ENCODE assay signal across 8 cellular contexts in genomic region chr11:36510567-36511020, GRCh38. TPM values are rescaled to one million over a fixed set of nuclear protein-coding genes. Genes with fewer than 3 reads are reported as not detected.
DNase-seq lines count a peak whose midpoint lies in the region; ATAC-seq and TF ChIP-seq lines count a peak whose summit lies in the region.

No MANE protein-coding gene starts in this region.

- H3K36me3 Mint-ChIP-seq in T-helper 1 cell treated with Interleukin-12 subunit alpha and Interleukin-12 subunit beta and Interleukin-4 antibody, amounts not matched to agents 30 μg/mL and 1 μg/mL, for 36 hours (ENCODE audit: low read depth): peaks cover 2% of the 10 kb centered on the region

- peak overlapping the region; percentile 78 for H3K4me2 ChIP-seq in mammary epithelial cell (ENCODE audit: insufficient read depth, low read depth, low read length)

- in situ Hi-C loops in mammary epithelial cell (cut with MboI; ENCODE audit: low sequenced_read_pairs in 2 of 2): no loop called here

- H3K36me3 ChIP-seq in HUES64 (ENCODE audit: insufficient read depth, low read length) (no peaks in the 10 kb centered on the region), mammary epithelial cell (ENCODE audit: insufficient read depth, low read length) (no peaks in the 10 kb centered on the region), urinary bladder (ENCODE audit: insufficient read depth) (no peaks in the 10 kb centered on the region)

- peaks cover 4% of the 10 kb centered on the region for H3K9me3 Mint-ChIP-seq in T-helper 1 cell treated with Interleukin-12 subunit alpha and Interleukin-12 subunit beta and Interleukin-4 antibody, amounts not matched to agents 30 μg/mL and 1 μg/mL, for 36 hours

- peak overlapping the region; percentile 99 for H3K4me3 Mint-ChIP-seq in T-helper 1 cell treated with Interleukin-12 subunit alpha and Interleukin-12 subunit beta and Interleukin-4 antibody, amounts not matched to agents 30 μg/mL and 1 μg/mL, for 36 hours

- no peak overlapping the region for H3K27ac Mint-ChIP-seq in T-helper 1 cell treated with Interleukin-12 subunit alpha and Interleukin-12 subunit beta and Interleukin-4 antibody, amounts not matched to agents 30 μg/mL and 1 μg/mL, for 36 hours

- no peak for ATAC-seq in HG03469 (IDR thresholded peaks at IDR 0.05; ENCODE audit: unreplicated experiment)

- H3K27me3 ChIP-seq in HUES64 (ENCODE audit: insufficient read depth, low read length) (peaks cover 5% of the 10 kb centered on the region), mammary epithelial cell (ENCODE audit: insufficient read depth, low read length) (no peaks in the 10 kb centered on the region)

- H3K9me3 ChIP-seq in HUES64 (ENCODE audit: insufficient read depth, low read depth, low read length) (peaks cover 2% of the 10 kb centered on the region; the same call in 1 of the 2 replicates), mammary epithelial cell (replicated peaks; ENCODE audit: insufficient read depth, low read length) (peaks cover 8% of the 10 kb centered on the region)

- intact Hi-C loops in mammary epithelial cell (cut with micrococcal nuclease) (loop anchor here (5.0 kb wide), 1 partner anchor 237 kb away; no protein-coding TSS in a partner anchor), lower leg skin (cut with DNase I; ENCODE audit: low total_unique reads) (no loop called here)

- TF ChIP-seq POLR2A in lower leg skin (IDR thresholded peaks at IDR 0.05) (no peak), erythroblast (IDR thresholded peaks at IDR 0.05; ENCODE audit: low read length) (no peak)

- peaks cover 11% of the 10 kb centered on the region; the same call in 1 of the 2 replicates for H3K4me1 ChIP-seq in HUES64 (ENCODE audit: insufficient read depth, low read length)
- H3K4me1 ChIP-seq in mammary epithelial cell (ENCODE audit: insufficient read depth, low read length): peaks cover 11% of the 10 kb centered on the region
- no peaks in the 10 kb centered on the region for H3K4me1 ChIP-seq in urinary bladder (ENCODE audit: insufficient read depth)

- DNase-seq in T-helper 1 cell (no peak), mammary epithelial cell (peak; percentile 67), lower leg skin (ENCODE audit: low spot score in 2 of 2) (no peak), erythroblast (lab: John Stamatoyannopoulos, UW) (no peak)

- TF ChIP-seq CTCF in mammary epithelial cell (conservative IDR thresholded peaks at IDR 0.05 in 1 of 2, IDR thresholded peaks at IDR 0.05 in 1 of 2; ENCODE audit: extremely low read depth in 1 of 2, insufficient read depth in 1 of 2, low read depth in 1 of 2, low read length in 2 of 2) (no peak), lower leg skin (IDR thresholded peaks at IDR 0.05) (no peak)

- H3K27me3 Mint-ChIP-seq in T-helper 1 cell treated with Interleukin-12 subunit alpha and Interleukin-12 subunit beta and Interleukin-4 antibody, amounts not matched to agents 30 μg/mL and 1 μg/mL, for 36 hours (ENCODE audit: low read depth): peaks cover 9% of the 10 kb centered on the region

- H2AFZ ChIP-seq in mammary epithelial cell (ENCODE audit: low read depth, low read length): peak overlapping the region; percentile 98

- WGBS in HUES64: 45% methylated on average over 11 of the region's 11 CpGs
- WGBS in mammary epithelial cell (ENCODE audit: low coverage, missing lambda C conversion rate): 6% methylated on average over 9 of the region's 11 CpGs
- WGBS in lower leg skin, 2 donors: 5 to 8% methylated on average over 11 of the region's 11 CpGs
- 13% methylated on average over 11 of the region's 11 CpGs for WGBS in urinary bladder

- H3K27ac ChIP-seq in HUES64 (ENCODE audit: low read depth, low read length): no peak overlapping the region
- peak overlapping the region; percentile 79 for H3K27ac ChIP-seq in mammary epithelial cell (ENCODE audit: insufficient read depth, low read depth, low read length)
- peak overlapping the region; percentile 87 for H3K27ac ChIP-seq in urinary bladder (ENCODE audit: low read depth)

- dilution Hi-C loops in mammary epithelial cell (cut with HindIII; ENCODE audit: low sequenced_read_pairs): no loop called here

- TSS peak; percentile 62 for BruUV-seq in mammary epithelial cell (replicated peaks; lab: Mats Ljungman, UMichigan)

- H3K4me1 Mint-ChIP-seq in T-helper 1 cell treated with Interleukin-12 subunit alpha and Interleukin-12 subunit beta and Interleukin-4 antibody, amounts not matched to agents 30 μg/mL and 1 μg/mL, for 36 hours (ENCODE audit: low read depth): peaks cover 21% of the 10 kb centered on the region

- CTCF ChIA-PET in mammary epithelial cell (lab: Charles Lee; ENCODE audit: low non-redundant PET): no interaction called here

- peak overlapping the region; percentile 94 for H3K4me3 ChIP-seq in HUES64 (ENCODE audit: low read length)
- H3K4me3 ChIP-seq in mammary epithelial cell (replicated peaks in 1 of 3; ENCODE audit: insufficient read depth in 1 of 3, low read depth in 2 of 3, low read length in 3 of 3): peak overlapping the region; percentile 57 to 90 (median 80)
- peak overlapping the region; percentile 96 for H3K4me3 ChIP-seq in lower leg skin (ENCODE audit: low read depth, poor library complexity, severe bottlenecking)
- peak overlapping the region; percentile 76 for H3K4me3 ChIP-seq in urinary bladder (ENCODE audit: low read depth, low read length)

- peaks cover 37% of the 10 kb centered on the region for H3K79me2 ChIP-seq in mammary epithelial cell (ENCODE audit: insufficient read depth, low read length)

- peak overlapping the region; percentile 88 for H3K9ac ChIP-seq in HUES64 (ENCODE audit: low read depth, low read length)
- peak overlapping the region; percentile 85 for H3K9ac ChIP-seq in mammary epithelial cell (ENCODE audit: insufficient read depth, low read length)

- H4K20me1 ChIP-seq in mammary epithelial cell (ENCODE audit: insufficient read depth, low read length): no peaks in the 10 kb centered on the region

RNA-seq across cellular contexts. Expression of gene TRAF6, which starts 0.5 kb away (rescaled TPM):
- polyA plus RNA-seq in HUES64 (2013, experiment 1 of 2): 6.1 TPM
- polyA plus RNA-seq in HUES64 (2013, experiment 2 of 2): 7.5 TPM
- total RNA-seq in mammary epithelial cell: 10 to 100 TPM; 11.2 to 21.0 TPM
- polyA plus RNA-seq in mammary epithelial cell: 6.5 TPM
- polyA minus RNA-seq in mammary epithelial cell: 10.4 TPM
- 10 to 100 TPM; 10.7 to 16.0 (median 13.3) TPM for total RNA-seq in lower leg skin
- total RNA-seq in urinary bladder: 14.8 TPM
- 6.6 TPM for polyA plus RNA-seq in urinary bladder

RNA-seq across cellular contexts. Expression of gene RAG1, which starts 57.2 kb away (rescaled TPM):
- polyA plus RNA-seq in HUES64 (2013, experiment 1 of 2): 0.30 TPM
- 0.44 TPM for polyA plus RNA-seq in HUES64 (2013, experiment 2 of 2)
- total RNA-seq in mammary epithelial cell: 1 to 10 TPM in 1 of 2 donors, under 1 TPM in 1; 0.64 to 1.0 TPM
- 0.16 TPM for polyA plus RNA-seq in mammary epithelial cell
- not detected for polyA minus RNA-seq in mammary epithelial cell
- under 1 TPM in 3 of 4 donors, not detected in 1; 0.17 to 0.45 (median 0.39) TPM for total RNA-seq in lower leg skin
- 1.6 TPM for total RNA-seq in urinary bladder
- 0.30 TPM for polyA plus RNA-seq in urinary bladder
